37 cellular contexts compared by ENCODE assay signal in genomic region chr9:92030367-92030766, GRCh38.
"Had no signal": no experiment of that assay in that cellular context is flagged by ENCODE, and none has a peak within 500 bp of the region (broad histone marks: within the 10 kb centered on the region; RNA-seq: fewer than 3 reads in every experiment).

No MANE protein-coding gene starts in this region.

- H2AFZ ChIP-seq: PC-9 had no signal

- H3K4me3 ChIP-seq: PC-9 had no signal

- H3K27ac Mint-ChIP-seq: activated B cell treated with CpG ODN at 0.5 μM for 24 hours; activated CD4-positive, alpha-beta memory T cell treated with anti-CD3 and anti-CD28 coated beads for 36 hours; activated naive CD4-positive, alpha-beta T cell treated with anti-CD3 and anti-CD28 coated beads, Interleukin-2, amount 10 ng/mL, durations not matched to agents 7 days and 5 days; activated naive CD8-positive, alpha-beta T cell; activated naive CD8-positive, alpha-beta T cell treated with anti-CD3 and anti-CD28 coated beads, Interleukin-2, amount 50 U/mL, for 24 hours; activated T-helper 1 cell treated with anti-CD3 and anti-CD28 coated beads, Interleukin-12 subunit alpha, Interleukin-12 subunit beta, Interleukin-2, Interleukin-4 antibody, amounts not matched to agents 30 ng/mL and 10 ng/mL and 1 ng/mL, durations not matched to agents 14 hours and 24 hours and 36 hours; T-cell had no signal

- H3K4me3 Mint-ChIP-seq: activated B cell treated with CpG ODN at 0.5 μM for 24 hours; activated CD4-positive, alpha-beta memory T cell treated with anti-CD3 and anti-CD28 coated beads for 36 hours; activated naive CD4-positive, alpha-beta T cell treated with anti-CD3 and anti-CD28 coated beads, Interleukin-2, amount 10 ng/mL, durations not matched to agents 7 days and 5 days; activated naive CD8-positive, alpha-beta T cell; activated naive CD8-positive, alpha-beta T cell treated with anti-CD3 and anti-CD28 coated beads, Interleukin-2, amount 50 U/mL, for 24 hours; activated T-cell treated with anti-CD3 and anti-CD28 coated beads, Interleukin-2, amount 50 U/mL, for 4 hours; activated T-helper 1 cell treated with anti-CD3 and anti-CD28 coated beads, Interleukin-12 subunit alpha, Interleukin-12 subunit beta, Interleukin-2, Interleukin-4 antibody, amounts not matched to agents 30 ng/mL and 10 ng/mL and 1 ng/mL, durations not matched to agents 14 hours and 24 hours and 36 hours; brain; T-cell had no signal

- DNase-seq: activated B cell treated with CpG ODN at 0.5 μM for 24 hours; activated CD4-positive, alpha-beta memory T cell treated with anti-CD3 and anti-CD28 coated beads for 36 hours; activated CD4-positive, alpha-beta T cell treated with anti-CD3 and anti-CD28 coated beads for 4 hours; activated CD4-positive, alpha-beta T cell treated with anti-CD3 and anti-CD28 coated beads, Interleukin-2, amount 50 U/mL, for 1 hour; activated CD4-positive, CD25-positive, alpha-beta regulatory T cell treated with anti-CD3 and anti-CD28 coated beads, Interleukin-2, amount 50 U/mL, for 72 hours; activated CD8-positive, alpha-beta memory T cell treated with anti-CD3 and anti-CD28 coated beads, Interleukin-2, amount 50 U/mL, for 4 hours; activated effector memory CD4-positive, alpha-beta T cell treated with Interleukin-2 at 50 U/mL for 16 hours; activated naive CD4-positive, alpha-beta T cell treated with anti-CD3 and anti-CD28 coated beads, Interleukin-2, amount 10 ng/mL, durations not matched to agents 7 days and 5 days; activated naive CD8-positive, alpha-beta T cell treated with anti-CD3 and anti-CD28 coated beads, Interleukin-2, amount 50 U/mL, for 24 hours; activated T-cell treated with anti-CD3 and anti-CD28 coated beads for 4 hours; activated T-cell treated with anti-CD3 and anti-CD28 coated beads, Interleukin-2, amount 50 U/mL, for 4 hours; anterior cingulate cortex; caudate nucleus; cerebellar nuclear complex; MM.1S; NCI-H1105; NCI-H1417 treated with DMSO at 0.1 percent for 48 hours; NCI-H187 treated with DMSO at 0.1 percent for 48 hours; NCI-H2081; NCI-H2171 treated with DMSO at 0.1 percent for 48 hours; NCI-H226; NCI-H446 treated with DMSO at 0.1 percent for 48 hours; NCI-H524; NCI-H69; NCI-H82; PC-9; SIG-M5; T-cell; T-helper 2 cell; T-helper 9 cell had no signal

- H3K27ac ChIP-seq: PC-9, RWPE1, VCaP had no signal

- ATAC-seq: activated naive CD8-positive, alpha-beta T cell treated with anti-CD3 and anti-CD28 coated beads, Interleukin-2, amount 50 U/mL, for 24 hours; activated T-cell treated with anti-CD3 and anti-CD28 coated beads, Interleukin-2, amount 50 U/mL, for 4 hours; Right ventricle myocardium inferior; SK-N-SH treated with all-trans-retinoic acid at 6 μM for 48 hours; T-cell had no signal

- H3K9me3 Mint-ChIP-seq: activated B cell treated with CpG ODN at 0.5 μM for 24 hours; activated CD4-positive, alpha-beta memory T cell treated with anti-CD3 and anti-CD28 coated beads for 36 hours; activated naive CD4-positive, alpha-beta T cell treated with anti-CD3 and anti-CD28 coated beads, Interleukin-2, amount 10 ng/mL, durations not matched to agents 7 days and 5 days; activated naive CD8-positive, alpha-beta T cell treated with anti-CD3 and anti-CD28 coated beads, Interleukin-2, amount 50 U/mL, for 24 hours; activated T-cell treated with anti-CD3 and anti-CD28 coated beads, Interleukin-2, amount 50 U/mL, for 4 hours; activated T-helper 1 cell treated with anti-CD3 and anti-CD28 coated beads, Interleukin-12 subunit alpha, Interleukin-12 subunit beta, Interleukin-2, Interleukin-4 antibody, amounts not matched to agents 30 ng/mL and 10 ng/mL and 1 ng/mL, durations not matched to agents 14 hours and 24 hours and 36 hours had no signal

- H3K27me3 Mint-ChIP-seq: activated B cell treated with CpG ODN at 0.5 μM for 24 hours; activated CD4-positive, alpha-beta memory T cell treated with anti-CD3 and anti-CD28 coated beads for 36 hours; activated naive CD4-positive, alpha-beta T cell treated with anti-CD3 and anti-CD28 coated beads, Interleukin-2, amount 10 ng/mL, durations not matched to agents 7 days and 5 days; activated naive CD8-positive, alpha-beta T cell; activated naive CD8-positive, alpha-beta T cell treated with anti-CD3 and anti-CD28 coated beads, Interleukin-2, amount 50 U/mL, for 24 hours; brain; T-cell had no signal

- H3K4me2 ChIP-seq: PC-9 had no signal

- H3K4me1 Mint-ChIP-seq: activated B cell treated with CpG ODN at 0.5 μM for 24 hours; activated naive CD4-positive, alpha-beta T cell treated with anti-CD3 and anti-CD28 coated beads, Interleukin-2, amount 10 ng/mL, durations not matched to agents 7 days and 5 days; activated naive CD8-positive, alpha-beta T cell treated with anti-CD3 and anti-CD28 coated beads, Interleukin-2, amount 50 U/mL, for 24 hours; brain; T-cell had no signal
